Comparison of ENCODE assay signal across 12 cellular contexts in genomic region chr20:47228654-47229053, GRCh38.
"Had no signal": no experiment of that assay in that cellular context is flagged by ENCODE, and none has a peak within 500 bp of the region (broad histone marks: within the 10 kb centered on the region; RNA-seq: fewer than 3 reads in every experiment).

No MANE protein-coding gene starts in this region.

- ATAC-seq: activated naive CD4-positive, alpha-beta T cell treated with anti-CD3 and anti-CD28 coated beads, Interleukin-2, amount 50 U/mL, for 72 hours; esophagus mucosa; left colon; natural killer cell treated with Interleukin-12 subunit alpha and Interleukin-12 subunit beta and Interleukin-15 and Interleukin-18, amount 100 ng/mL, for 72 hours had no signal

- H3K27me3 ChIP-seq: breast epithelium, dorsolateral prefrontal cortex, stomach had no signal

- H3K27ac ChIP-seq: breast epithelium, prostate gland, stomach, thoracic aorta had no signal

- DNase-seq: aorta; dorsolateral prefrontal cortex; left colon; nucleus accumbens; stimulated activated CD4-positive, alpha-beta T cell treated with anti-CD3 and anti-CD28 coated beads, Interleukin-12 subunit alpha, Interleukin-12 subunit beta, amount 100 ng/mL, for 4 hours; stomach had no signal

- H3K9me3 ChIP-seq: breast epithelium, prostate gland, stomach, thoracic aorta had no signal

- H3K4me1 ChIP-seq: breast epithelium, prostate gland, stomach had no signal

- H3K4me3 ChIP-seq: breast epithelium, dorsolateral prefrontal cortex, prostate gland, stomach, thoracic aorta had no signal
